28 cellular contexts compared by ENCODE assay signal in genomic region chr4:78074747-78075146, GRCh38. TPM values are rescaled to one million over a fixed set of nuclear protein-coding genes. Genes with fewer than 3 reads are reported as not detected.
"Had no signal": no experiment of that assay in that cellular context is flagged by ENCODE, and none has a peak within 500 bp of the region (broad histone marks: within the 10 kb centered on the region; RNA-seq: fewer than 3 reads in every experiment).

No MANE protein-coding gene starts in this region.

- H3K9me3 Mint-ChIP-seq: activated CD8-positive, alpha-beta T cell treated with anti-CD3 and anti-CD28 coated beads for 36 hours; activated naive CD8-positive, alpha-beta T cell treated with anti-CD3 and anti-CD28 coated beads, Interleukin-2, amount 10 ng/mL, durations not matched to agents 7 days and 5 days; activated T-cell treated with anti-CD3 and anti-CD28 coated beads, Interleukin-2, amount 50 U/mL, for 72 hours; activated T-helper 2 cell treated with anti-CD3 and anti-CD28 coated beads, Interferon-gamma antibody, Interleukin-2, Interleukin-4, amounts not matched to agents 10 μg/mL and 5 μg/mL and 100 μg/mL, durations not matched to agents 14 hours and 24 hours and 36 hours had no signal

- H3K4me3 Mint-ChIP-seq: activated CD8-positive, alpha-beta T cell treated with anti-CD3 and anti-CD28 coated beads for 36 hours; activated naive CD8-positive, alpha-beta T cell treated with anti-CD3 and anti-CD28 coated beads, Interleukin-2, amount 10 ng/mL, durations not matched to agents 7 days and 5 days; activated T-cell treated with anti-CD3 and anti-CD28 coated beads, Interleukin-2, amount 50 U/mL, for 72 hours had no signal

- H3K4me1 Mint-ChIP-seq: activated naive CD8-positive, alpha-beta T cell treated with anti-CD3 and anti-CD28 coated beads, Interleukin-2, amount 10 ng/mL, durations not matched to agents 7 days and 5 days had no signal

- ATAC-seq: activated CD8-positive, alpha-beta T cell treated with anti-CD3 and anti-CD28 coated beads for 36 hours; activated T-cell treated with anti-CD3 and anti-CD28 coated beads, Interleukin-2, amount 50 U/mL, for 72 hours had no signal

- H3K4me3 ChIP-seq: adrenal gland, Peyer's patch, SJCRH30 had no signal

- H3K4me1 ChIP-seq: adrenal gland, Peyer's patch had no signal

- H3K27ac Mint-ChIP-seq: activated CD8-positive, alpha-beta T cell treated with anti-CD3 and anti-CD28 coated beads for 36 hours; activated naive CD8-positive, alpha-beta T cell treated with anti-CD3 and anti-CD28 coated beads, Interleukin-2, amount 10 ng/mL, durations not matched to agents 7 days and 5 days; activated T-cell treated with anti-CD3 and anti-CD28 coated beads, Interleukin-2, amount 50 U/mL, for 72 hours; activated T-helper 2 cell treated with anti-CD3 and anti-CD28 coated beads, Interferon-gamma antibody, Interleukin-2, Interleukin-4, amounts not matched to agents 10 μg/mL and 5 μg/mL and 100 μg/mL, durations not matched to agents 14 hours and 24 hours and 36 hours had no signal

- H3K9ac ChIP-seq: SK-N-SH had no signal

- H3K27me3 ChIP-seq: adrenal gland, Peyer's patch, SJCRH30 had no signal

- H3K36me3 Mint-ChIP-seq: activated naive CD8-positive, alpha-beta T cell treated with anti-CD3 and anti-CD28 coated beads, Interleukin-2, amount 10 ng/mL, durations not matched to agents 7 days and 5 days had no signal

- H3K36me3 ChIP-seq: adrenal gland, Peyer's patch had no signal

- H3K27ac ChIP-seq: adrenal gland, Peyer's patch, RWPE1, SJCRH30, VCaP had no signal

- DNase-seq: activated CD4-positive, alpha-beta T cell treated with anti-CD3 and anti-CD28 coated beads for 4 hours; activated CD8-positive, alpha-beta memory T cell treated with anti-CD3 and anti-CD28 coated beads, Interleukin-2, amount 50 U/mL, for 4 hours; activated CD8-positive, alpha-beta T cell treated with anti-CD3 and anti-CD28 coated beads for 36 hours; activated gamma-delta T cell treated with Interleukin-2 at 50 U/mL for 16 hours; activated naive CD4-positive, alpha-beta T cell treated with anti-CD3 and anti-CD28 coated beads, Interleukin-2, amount 50 U/mL, for 16 hours; activated naive CD8-positive, alpha-beta T cell treated with anti-CD3 and anti-CD28 coated beads, Interleukin-2, amount 10 ng/mL, durations not matched to agents 7 days and 5 days; activated T-cell treated with anti-CD3 and anti-CD28 coated beads, Interleukin-2, amount 50 U/mL, for 72 hours; adrenal gland; aorta; cerebellar nuclear complex; Karpas-422; MM.1S; NCI-H1105; NCI-H1436; NCI-H187; NCI-H2081; NCI-H510A treated with DMSO at 0.1 percent for 48 hours; NCI-H69; NK-92 treated with Interleukin-12 subunit alpha and Interleukin-12 subunit beta, amount 100 ng/mL, for 24 hours; Peyer's patch; Right ventricle myocardium superior; SJCRH30; SK-N-SH; T-helper 1 cell had no signal

- H3K9me3 ChIP-seq: adrenal gland, Peyer's patch, SJCRH30, SK-N-SH had no signal

- H3K4me2 ChIP-seq: SK-N-SH had no signal

RNA-seq across cellular contexts. Expression of gene FRAS1, which starts 17.6 kb away (rescaled TPM):
- total RNA-seq: activated T-helper 2 cell treated with anti-CD3 and anti-CD28 coated beads, Interferon-gamma antibody, Interleukin-2, Interleukin-4, amounts not matched to agents 10 μg/mL and 5 μg/mL and 100 μg/mL, durations not matched to agents 14 hours and 24 hours and 36 hours; T-helper 2 cell treated with Interferon-gamma antibody and Interleukin-4, amounts not matched to agents 100 ng/mL and 5 ng/mL, for 36 hours had no signal
